In the genomic region with DNA sequence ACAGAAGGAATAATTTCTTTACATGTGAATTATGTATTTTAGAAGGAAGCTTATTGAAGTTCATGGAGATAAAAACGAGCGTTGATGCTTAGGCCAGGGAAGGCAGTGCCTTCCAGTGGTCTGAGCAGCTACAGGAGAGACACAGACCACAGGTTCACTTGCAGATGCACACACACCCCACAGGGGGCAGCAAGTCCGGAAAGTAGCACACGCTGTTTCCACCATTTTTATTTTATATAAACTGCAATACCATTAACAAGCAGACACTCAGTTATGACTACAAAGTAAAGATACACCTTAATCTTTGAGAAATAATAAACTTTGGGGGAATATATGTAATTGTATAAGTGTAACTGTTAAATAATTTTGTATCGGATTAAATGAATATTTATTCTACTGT, we compare ENCODE assay signal across 10 cellular contexts. TPM values are rescaled to one million over a fixed set of nuclear protein-coding genes. Genes with fewer than 3 reads are reported as not detected.
A peak's percentile ranks its signal among the peaks of the same experiment; 100 is the strongest.
DNase-seq lines count a peak whose midpoint lies in the region; ATAC-seq and TF ChIP-seq lines count a peak whose summit lies in the region.
"Had no signal": no experiment of that assay in that cellular context is flagged by ENCODE, and none has a peak within 500 bp of the region (broad histone marks: within the 10 kb centered on the region; RNA-seq: fewer than 3 reads in every experiment).

No MANE protein-coding gene starts in this region.

- H3K27ac ChIP-seq in Karpas-422 (ENCODE audit: low read length) (no peak overlapping the region), muscle layer of duodenum (ENCODE audit: low read length) (peak overlapping the region; percentile 48)

- H2AFZ ChIP-seq in Karpas-422 (ENCODE audit: low read length) = no peak overlapping the region

- peak; percentile 6 for TF ChIP-seq CTCF in GM06990 (IDR thresholded peaks at IDR 0.05; ENCODE audit: insufficient read depth, low read length, poor library complexity, severe bottlenecking)
- TF ChIP-seq CTCF in choroid plexus epithelial cell (conservative IDR thresholded peaks at IDR 0.05; ENCODE audit: low read depth, low read length) = peak; percentile 61

- H3K4me1 ChIP-seq in Karpas-422 (ENCODE audit: low read length) = no peaks in the 10 kb centered on the region
- H3K4me1 ChIP-seq in muscle layer of duodenum (ENCODE audit: control insufficient read depth in 1 of 2, insufficient read depth in 2 of 2, low read length in 2 of 2) = no peaks in the 10 kb centered on the region

- H3K9me3 ChIP-seq in Karpas-422 (ENCODE audit: low read length) (no peaks in the 10 kb centered on the region), muscle layer of duodenum (ENCODE audit: control insufficient read depth in 1 of 2, low read length in 2 of 2) (no peaks in the 10 kb centered on the region)

- H3K36me3 ChIP-seq in GM06990 (ENCODE audit: control insufficient read depth, insufficient read depth, low read length) (no peaks in the 10 kb centered on the region), Karpas-422 (ENCODE audit: insufficient read depth, low read length) (no peaks in the 10 kb centered on the region), muscle layer of duodenum (ENCODE audit: control insufficient read depth in 1 of 2, insufficient read depth in 2 of 2, low read length in 2 of 2) (no peaks in the 10 kb centered on the region)

- H3K27me3 ChIP-seq in GM06990 (replicated peaks; ENCODE audit: control insufficient read depth, insufficient read depth, low read length) = no peaks in the 10 kb centered on the region
- no peaks in the 10 kb centered on the region for H3K27me3 ChIP-seq in Karpas-422 (ENCODE audit: low read length)
- no peaks in the 10 kb centered on the region for H3K27me3 ChIP-seq in muscle layer of duodenum (ENCODE audit: low read depth, low read length)

- no peak overlapping the region for H3K4me2 ChIP-seq in Karpas-422 (ENCODE audit: low read depth, low read length, poor library complexity, severe bottlenecking)

- H3K4me3 ChIP-seq in GM06990 (replicated peaks; ENCODE audit: low read depth, low read length) (no peak overlapping the region), Karpas-422 (ENCODE audit: low read length) (no peak overlapping the region), choroid plexus epithelial cell (ENCODE audit: low read depth, low read length) (no peak overlapping the region), muscle layer of duodenum (ENCODE audit: low read depth in 1 of 2, low read length in 2 of 2) (peak overlapping the region in 1 of 2 donors; percentile 26)

- no peak overlapping the region for H3K9ac ChIP-seq in Karpas-422 (ENCODE audit: low read length)

- no peaks in the 10 kb centered on the region for H3K79me2 ChIP-seq in Karpas-422 (ENCODE audit: low read length)

- no peak for DNase-seq in GM06990 (ENCODE audit: extremely low read depth, insufficient read length)
- peak; percentile 49 for DNase-seq in Karpas-422
- DNase-seq in choroid plexus epithelial cell (ENCODE audit: low read depth) = peak; percentile 29
- no peak for DNase-seq in activated gamma-delta T cell treated with Interleukin-2 at 50 U/mL for 16 hours
- DNase-seq in activated naive CD4-positive, alpha-beta T cell treated with Interleukin-2 at 50 U/mL for 16 hours = no peak
- DNase-seq: immature natural killer cell, retina had no signal

- ATAC-seq in GM18511 (IDR thresholded peaks at IDR 0.05; ENCODE audit: unreplicated experiment) = no peak

- no peaks in the 10 kb centered on the region for H3K9me2 ChIP-seq in Karpas-422 (replicated peaks; ENCODE audit: insufficient read depth, low read length)

- H4K20me1 ChIP-seq in Karpas-422 (ENCODE audit: insufficient read depth, low read depth, low read length) = no peaks in the 10 kb centered on the region

RNA-seq across cellular contexts. Expression of a gene that starts 13.5 kb away (rescaled TPM):
- total RNA-seq in Karpas-422 (2014; rRNA removed; shearing (Covaris generic); ENCODE audit: low replicate concordance) = not detected in 2 replicates
- total RNA-seq: dermis microvascular lymphatic vessel endothelial cell had no signal

Comparison
In these comparisons a context has a peak if more than half of its experiments do, and no peak if none do; other contexts are left out.
1. DNase-seq: peak in Karpas-422 (single experiment) and choroid plexus epithelial cell (single experiment); none in GM06990 (single experiment), activated gamma-delta T cell treated with Interleukin-2 at 50 U/mL for 16 hours (single experiment) and activated naive CD4-positive, alpha-beta T cell treated with Interleukin-2 at 50 U/mL for 16 hours (single experiment).